In the genomic region with DNA sequence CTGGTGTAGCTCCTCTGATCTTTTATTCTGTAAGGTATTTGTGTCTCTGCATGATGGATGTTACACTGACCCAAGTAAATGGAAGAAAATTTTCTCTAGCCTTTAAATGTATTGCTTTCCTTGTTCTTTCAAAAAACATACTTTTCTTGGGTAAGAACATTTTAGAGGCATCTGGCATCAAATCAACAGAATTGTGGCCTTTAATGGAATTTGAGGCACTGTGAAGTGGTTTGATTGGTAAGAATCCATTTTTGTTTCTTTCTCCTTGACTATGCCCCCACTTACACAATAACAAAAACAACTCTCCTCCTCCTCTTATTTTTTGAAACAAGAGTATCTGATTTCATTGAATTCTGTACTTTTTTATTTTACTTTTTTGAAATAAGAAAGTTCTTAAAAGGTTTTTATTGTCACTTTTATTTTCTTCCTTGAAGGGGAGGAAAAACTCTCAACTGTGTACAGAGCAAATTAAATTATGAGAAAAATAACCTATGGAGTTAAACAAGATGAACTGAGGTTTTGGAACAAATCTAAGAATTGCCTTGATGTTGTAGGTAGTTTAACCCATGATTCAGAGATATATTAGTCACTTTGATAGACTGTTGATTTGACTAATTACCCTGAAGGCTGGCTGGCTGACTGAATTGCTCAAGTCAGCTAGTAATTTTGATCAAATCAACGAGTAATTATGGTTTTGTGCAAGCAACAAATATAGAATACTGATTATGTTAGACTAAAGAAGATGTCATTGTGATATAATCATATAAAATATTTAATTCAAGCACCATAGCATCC, we compare ENCODE assay signal across 34 cellular contexts.
DNase-seq lines count a peak whose midpoint lies in the region; ATAC-seq, FAIRE-seq and TF ChIP-seq lines count a peak whose summit lies in the region.
"Had no signal": no experiment of that assay in that cellular context is flagged by ENCODE, and none has a peak within 500 bp of the region (broad histone marks: within the 10 kb centered on the region; RNA-seq: fewer than 3 reads in every experiment).

No MANE protein-coding gene starts in this region.

- POLR2A ChIA-PET in OCI-LY7 (lab: Charles Lee), result no interaction called here

- no peak overlapping the region for H3K4me3 Mint-ChIP-seq in astrocyte (ENCODE audit: unreplicated experiment)
- H3K4me3 Mint-ChIP-seq: activated naive CD4-positive, alpha-beta T cell treated with anti-CD3 and anti-CD28 coated beads, Interleukin-2, amount 10 ng/mL, durations not matched to agents 7 days and 5 days; B cell; T-helper 1 cell treated with Interleukin-12 subunit alpha and Interleukin-12 subunit beta and Interleukin-4 antibody, amounts not matched to agents 30 μg/mL and 1 μg/mL, for 36 hours had no signal

- peaks cover 4% of the 10 kb centered on the region for H3K4me1 Mint-ChIP-seq in astrocyte (ENCODE audit: low read depth, unreplicated experiment)
- H3K4me1 Mint-ChIP-seq: activated naive CD4-positive, alpha-beta T cell treated with anti-CD3 and anti-CD28 coated beads, Interleukin-2, amount 10 ng/mL, durations not matched to agents 7 days and 5 days; B cell had no signal

- no peak overlapping the region for H3K27ac ChIP-seq in Karpas-422 (ENCODE audit: low read length)
- H3K27ac ChIP-seq in astrocyte (ENCODE audit: low read depth, low read length), result no peak overlapping the region
- no peak overlapping the region for H3K27ac ChIP-seq in OCI-LY7 (ENCODE audit: low read depth, low read length, poor library complexity, severe bottlenecking)
- H3K27ac ChIP-seq: cardiac muscle cell, epithelial cell of prostate, left ventricle myocardium inferior, SK-N-MC, uterus had no signal

- TF ChIP-seq CTCF in AG10803 (conservative IDR thresholded peaks at IDR 0.05; ENCODE audit: low read length), result no peak
- TF ChIP-seq CTCF in astrocyte (IDR thresholded peaks at IDR 0.05; ENCODE audit: insufficient read depth, low read depth, low read length), result no peak
- TF ChIP-seq CTCF in fibroblast of mammary gland (conservative IDR thresholded peaks at IDR 0.05; ENCODE audit: control insufficient read depth, insufficient read depth, low read depth, low read length), result no peak
- no peak for TF ChIP-seq CTCF in OCI-LY7 (conservative IDR thresholded peaks at IDR 0.05; ENCODE audit: low read length)

- no peaks in the 10 kb centered on the region for H3K36me3 ChIP-seq in Karpas-422 (ENCODE audit: insufficient read depth, low read length)
- no peaks in the 10 kb centered on the region for H3K36me3 ChIP-seq in astrocyte (ENCODE audit: insufficient read depth, low read length)
- H3K36me3 ChIP-seq in OCI-LY7 (ENCODE audit: insufficient read depth, low read length), result no peaks in the 10 kb centered on the region
- H3K36me3 ChIP-seq: cardiac muscle cell, colonic mucosa, left ventricle myocardium inferior, thyroid gland, uterus had no signal

- no TSS peak for BruUV-seq in OCI-LY7 (replicated peaks; lab: Mats Ljungman, UMichigan)

- ATAC-seq in HG02852 (IDR thresholded peaks at IDR 0.05; ENCODE audit: unreplicated experiment) (no peak), HG03039 (IDR thresholded peaks at IDR 0.05; ENCODE audit: unreplicated experiment) (no peak)
- ATAC-seq: GM12878, HepG2, sciatic nerve had no signal

- FAIRE-seq in astrocyte (lab: Jason Lieb, UNC), result no peak
- FAIRE-seq: A204.1, GM12878, H54, HepG2 had no signal

- no peaks in the 10 kb centered on the region for H3K79me2 ChIP-seq in Karpas-422 (ENCODE audit: low read length)
- no peaks in the 10 kb centered on the region for H3K79me2 ChIP-seq in astrocyte (ENCODE audit: insufficient read depth, low read length)
- H3K79me2 ChIP-seq in OCI-LY7 (ENCODE audit: insufficient read depth, low read depth, low read length), result no peaks in the 10 kb centered on the region

- H3K9me3 ChIP-seq in Karpas-422 (ENCODE audit: low read length) (no peaks in the 10 kb centered on the region), astrocyte (ENCODE audit: insufficient read depth, low read depth, low read length) (no peaks in the 10 kb centered on the region), OCI-LY7 (ENCODE audit: low read length) (no peaks in the 10 kb centered on the region)
- H3K9me3 ChIP-seq: colonic mucosa, thyroid gland, uterus had no signal

- H3K27me3 ChIP-seq in Karpas-422 (ENCODE audit: low read length) (no peaks in the 10 kb centered on the region), astrocyte (ENCODE audit: insufficient read depth, low read length) (peaks cover 5% of the 10 kb centered on the region)
- H3K27me3 ChIP-seq: cardiac muscle cell, colonic mucosa, thyroid gland, uterus had no signal

- CTCF ChIA-PET in OCI-LY7 (lab: Charles Lee; ENCODE audit: unreplicated experiment), result no interaction called here

- DNase-seq in AG10803 (ENCODE audit: low read depth) (peak; percentile 45), Karpas-422 (peak; percentile 33), astrocyte (ENCODE audit: low read depth) (peak; percentile 27), fibroblast of mammary gland (ENCODE audit: low read depth) (peak; percentile 38), amniotic stem cell (lab: John Stamatoyannopoulos, UW) (no peak), OCI-LY7 (ENCODE audit: low spot score) (no peak)
- DNase-seq: activated CD4-positive, alpha-beta T cell treated with anti-CD3 and anti-CD28 coated beads, Interleukin-2, amount 50 U/mL, for 48 hours; activated naive CD4-positive, alpha-beta T cell treated with anti-CD3 and anti-CD28 coated beads, Interleukin-2, amount 10 ng/mL, durations not matched to agents 7 days and 5 days; colonic mucosa; DMS 273 treated with DMSO at 0.1 percent for 48 hours; effector CD4-positive, alpha-beta T cell; EL; glutamatergic neuron; Kasumi-1; left ventricle myocardium inferior; NCI-H2107; NCI-H446 treated with DMSO at 0.1 percent for 48 hours; NCI-H774; RPMI8226; stimulated activated CD4-positive, alpha-beta T cell treated with anti-CD3 and anti-CD28 coated beads, Interleukin-4, amount 100 ng/mL, for 24 hours; thyroid gland; uterus had no signal

- H2AFZ ChIP-seq in Karpas-422 (ENCODE audit: low read length), result no peak overlapping the region
- H2AFZ ChIP-seq in astrocyte (ENCODE audit: low read depth, low read length), result no peak overlapping the region
- no peak overlapping the region for H2AFZ ChIP-seq in OCI-LY7 (ENCODE audit: low read length)

- no peak overlapping the region for H3K4me2 ChIP-seq in Karpas-422 (ENCODE audit: low read depth, low read length, poor library complexity, severe bottlenecking)
- H3K4me2 ChIP-seq in astrocyte (ENCODE audit: low read length), result no peak overlapping the region
- H3K4me2 ChIP-seq in OCI-LY7 (ENCODE audit: low read length), result no peak overlapping the region

- H3K9ac ChIP-seq in Karpas-422 (ENCODE audit: low read length) (no peak overlapping the region), astrocyte (ENCODE audit: low read length) (no peak overlapping the region)

- peaks cover 5% of the 10 kb centered on the region for H3K9me3 Mint-ChIP-seq in astrocyte (ENCODE audit: unreplicated experiment)
- H3K9me3 Mint-ChIP-seq: activated naive CD4-positive, alpha-beta T cell treated with anti-CD3 and anti-CD28 coated beads, Interleukin-2, amount 10 ng/mL, durations not matched to agents 7 days and 5 days had no signal

- no peaks in the 10 kb centered on the region for H3K36me3 Mint-ChIP-seq in astrocyte (ENCODE audit: low read depth, unreplicated experiment)
- H3K36me3 Mint-ChIP-seq: activated naive CD4-positive, alpha-beta T cell treated with anti-CD3 and anti-CD28 coated beads, Interleukin-2, amount 10 ng/mL, durations not matched to agents 7 days and 5 days had no signal

- intact Hi-C loops in OCI-LY7 (cut with micrococcal nuclease; ENCODE audit: unreplicated experiment), result no loop called here

- H3K4me1 ChIP-seq in Karpas-422 (ENCODE audit: low read length) (no peaks in the 10 kb centered on the region), astrocyte (ENCODE audit: insufficient read depth, low read length) (no peaks in the 10 kb centered on the region), OCI-LY7 (ENCODE audit: insufficient read depth, low read length, poor library complexity, severe bottlenecking) (no peaks in the 10 kb centered on the region)
- H3K4me1 ChIP-seq: colonic mucosa, left ventricle myocardium inferior, uterus had no signal

- no peaks in the 10 kb centered on the region for H3K27me3 Mint-ChIP-seq in astrocyte (ENCODE audit: low read depth, unreplicated experiment)

- H3K9me2 ChIP-seq in Karpas-422 (replicated peaks; ENCODE audit: insufficient read depth, low read length), result no peaks in the 10 kb centered on the region
- H3K9me2 ChIP-seq in OCI-LY7 (ENCODE audit: insufficient read depth, low read length), result no peaks in the 10 kb centered on the region

- no peak overlapping the region for H3K27ac Mint-ChIP-seq in astrocyte (ENCODE audit: unreplicated experiment)
- H3K27ac Mint-ChIP-seq: activated naive CD4-positive, alpha-beta T cell treated with anti-CD3 and anti-CD28 coated beads, Interleukin-2, amount 10 ng/mL, durations not matched to agents 7 days and 5 days; B cell; T-helper 1 cell treated with Interleukin-12 subunit alpha and Interleukin-12 subunit beta and Interleukin-4 antibody, amounts not matched to agents 30 μg/mL and 1 μg/mL, for 36 hours had no signal

- H3K4me3 ChIP-seq in AG10803 (ENCODE audit: low read length) (no peak overlapping the region), Karpas-422 (ENCODE audit: low read length) (no peak overlapping the region), astrocyte (ENCODE audit: insufficient read depth, low read depth, low read length) (no peak overlapping the region), fibroblast of mammary gland (ENCODE audit: control insufficient read depth, low read depth, low read length) (no peak overlapping the region), OCI-LY7 (ENCODE audit: low read depth, low read length, poor library complexity, severe bottlenecking) (no peak overlapping the region)
- H3K4me3 ChIP-seq: cardiac muscle cell, colonic mucosa, GM12878, left ventricle myocardium inferior, SK-N-MC, thyroid gland, uterus had no signal

- no peaks in the 10 kb centered on the region for H4K20me1 ChIP-seq in Karpas-422 (ENCODE audit: insufficient read depth, low read depth, low read length)
- H4K20me1 ChIP-seq in astrocyte (ENCODE audit: insufficient read depth, low read length), result no peaks in the 10 kb centered on the region
- H4K20me1 ChIP-seq in OCI-LY7 (ENCODE audit: insufficient read depth, low read length), result no peaks in the 10 kb centered on the region

Comparison
In these comparisons a context has a peak if more than half of its experiments do, and no peak if none do; other contexts are left out.
1. DNase-seq: peak in AG10803 (single experiment), Karpas-422 (single experiment), astrocyte (single experiment) and fibroblast of mammary gland (single experiment); none in amniotic stem cell (single experiment) and OCI-LY7 (single experiment).